ENCODE assay signal across 8 cellular contexts in genomic region chr6:111259089-111259831, GRCh38.
A peak's percentile ranks its signal among the peaks of the same experiment; 100 is the strongest.
DNase-seq lines count a peak whose midpoint lies in the region; ATAC-seq, FAIRE-seq and TF ChIP-seq lines count a peak whose summit lies in the region.

No MANE protein-coding gene starts in this region.

- H4K20me1 ChIP-seq in keratinocyte (ENCODE audit: control insufficient read depth, extremely low read depth, insufficient read depth, low read length) = no peaks in the 10 kb centered on the region

- DNase-seq in AG10803 (ENCODE audit: low read depth) (peak; percentile 99), NCI-H226 (peak; percentile 97), cerebellar nuclear complex (lab: John Stamatoyannopoulos, UW) (peak; percentile 81 to 95), keratinocyte (ENCODE audit: low read depth, low spot score) (peak; percentile 95)
- peak; percentile 95 to 98 (median 98) for DNase-seq in activated CD4-positive, CD25-positive, alpha-beta regulatory T cell (lab: John Stamatoyannopoulos, UW)
- DNase-seq in stimulated activated CD4-positive, alpha-beta T cell treated with anti-CD3 and anti-CD28 coated beads, Interleukin-15, amount 100 ng/mL, for 1 hour (ENCODE audit: low read depth in 1 of 2, low spot score in 1 of 2) = peak; percentile 97

- H2AFZ ChIP-seq in keratinocyte (ENCODE audit: control insufficient read depth, low read length) = peak overlapping the region; percentile 92

- in situ Hi-C loops in GM18951 (cut with MboI; ENCODE audit: low sequenced_read_pairs, unreplicated experiment) = no loop called here

- peak overlapping the region; percentile 84 for H3K9ac ChIP-seq in keratinocyte (ENCODE audit: control insufficient read depth, extremely low read depth, insufficient read depth, low read length)

- peak overlapping the region; percentile 95 for H3K4me2 ChIP-seq in keratinocyte (ENCODE audit: control insufficient read depth, extremely low read depth, insufficient read depth, low read depth, low read length)

- peak; percentile 99 for ATAC-seq in HG03196 (IDR thresholded peaks at IDR 0.05; ENCODE audit: unreplicated experiment)

- dilution Hi-C loops in keratinocyte (cut with MboI; ENCODE audit: extremely low pct_ligation_motif_present, low sequenced_read_pairs) = no loop called here

- H3K36me3 ChIP-seq in keratinocyte (ENCODE audit: control insufficient read depth in 2 of 2, extremely low read depth in 1 of 2, insufficient read depth in 2 of 2, low read length in 2 of 2) = peaks cover 2 to 5% of the 10 kb centered on the region in 2 experiments

- H3K9me3 ChIP-seq in keratinocyte (ENCODE audit: control insufficient read depth, low read depth, low read length) = no peaks in the 10 kb centered on the region

- no peaks in the 10 kb centered on the region for H3K9me1 ChIP-seq in keratinocyte (ENCODE audit: control insufficient read depth, extremely low read depth, insufficient read depth, low read length)

- FAIRE-seq in keratinocyte (lab: Jason Lieb, UNC) = peak; percentile 99

- TF ChIP-seq POLR2A in GM18951 (IDR thresholded peaks at IDR 0.05; ENCODE audit: extremely low read depth, insufficient read depth, insufficient read length) = peak; percentile 96

- TF ChIP-seq CTCF in AG10803 (conservative IDR thresholded peaks at IDR 0.05; ENCODE audit: low read length) = peak; percentile 88
- TF ChIP-seq CTCF in keratinocyte (optimal IDR thresholded peaks at IDR 0.05 in 1 of 3, IDR thresholded peaks at IDR 0.05 in 1 of 3, conservative IDR thresholded peaks at IDR 0.05 in 1 of 3; ENCODE audit: extremely low read depth in 1 of 3, insufficient read depth in 2 of 3, low read length in 3 of 3) = peak; percentile 93 to 98 (median 94)

- no peaks in the 10 kb centered on the region for H3K27me3 ChIP-seq in keratinocyte (ENCODE audit: control insufficient read depth, extremely low read depth, insufficient read depth, low read length)

- peak overlapping the region; percentile 91 for H3K27ac ChIP-seq in keratinocyte (ENCODE audit: control insufficient read depth, insufficient read depth, low read length)

- peaks cover 23% of the 10 kb centered on the region for H3K79me2 ChIP-seq in keratinocyte (ENCODE audit: control insufficient read depth, insufficient read depth, low read length)

- H3K4me1 ChIP-seq in keratinocyte (ENCODE audit: control insufficient read depth, extremely low read depth, insufficient read depth, low read length) = peaks cover 16% of the 10 kb centered on the region

- peak overlapping the region; percentile 83 for H3K4me3 ChIP-seq in AG10803 (ENCODE audit: low read length)
- peak overlapping the region; percentile 72 to 78 (median 73) for H3K4me3 ChIP-seq in keratinocyte (ENCODE audit: control insufficient read depth in 2 of 3, extremely low read depth in 1 of 3, insufficient read depth in 2 of 3, low read depth in 1 of 3, low read length in 3 of 3)

Comparison
In these comparisons a context has a peak if more than half of its experiments do, and no peak if none do; other contexts are left out.
1. Peak in every context shown above with its lines: DNase-seq, ATAC-seq, H3K4me3 ChIP-seq and H3K27ac ChIP-seq.